29 cellular contexts compared by ENCODE assay signal in genomic region chr9:113818391-113818790, GRCh38.
"Had no signal": no experiment of that assay in that cellular context is flagged by ENCODE, and none has a peak within 500 bp of the region (broad histone marks: within the 10 kb centered on the region; RNA-seq: fewer than 3 reads in every experiment).

No MANE protein-coding gene starts in this region.

- H3K4me1 Mint-ChIP-seq: naive thymus-derived CD4-positive, alpha-beta T cell; natural killer cell; nephron; neural progenitor cell; stimulated activated memory B cell treated with anti-CD40 and anti-IgM and Interleukin-4, amounts not matched to agents 10 μg/mL and 1 μg/mL and 100 μg/mL, for 72 hours; stimulated activated naive CD8-positive, alpha-beta T cell treated with anti-CD3 and anti-CD28 coated beads, Interleukin-15, amount 100 ng/mL, for 72 hours had no signal

- H2AFZ ChIP-seq: neural progenitor cell, parathyroid adenoma had no signal

- H3K27ac Mint-ChIP-seq: naive thymus-derived CD4-positive, alpha-beta T cell; natural killer cell; nephron; neural progenitor cell; progenitor cell of endocrine pancreas; stimulated activated memory B cell treated with anti-CD40 and anti-IgM and Interleukin-4, amounts not matched to agents 10 μg/mL and 1 μg/mL and 100 μg/mL, for 72 hours; stimulated activated naive CD8-positive, alpha-beta T cell treated with anti-CD3 and anti-CD28 coated beads, Interleukin-15, amount 100 ng/mL, for 72 hours; type B pancreatic cell had no signal

- H3K4me1 ChIP-seq: parathyroid adenoma, psoas muscle, suprapubic skin, testis, tibial artery, transverse colon, upper lobe of right lung, uterus had no signal

- H3K36me3 ChIP-seq: neural progenitor cell, ovary, suprapubic skin, tibial artery, transverse colon, upper lobe of right lung, uterus had no signal

- ATAC-seq: naive thymus-derived CD4-positive, alpha-beta T cell; natural killer cell; psoas muscle; right cardiac atrium; sciatic nerve; stimulated activated memory B cell treated with anti-CD40 and anti-IgM and Interleukin-4, amounts not matched to agents 10 μg/mL and 1 μg/mL and 100 μg/mL, for 72 hours; stimulated activated naive CD8-positive, alpha-beta T cell treated with anti-CD3 and anti-CD28 coated beads, Interleukin-15, amount 100 ng/mL, for 72 hours; stimulated activated naive CD8-positive, alpha-beta T cell treated with anti-CD3 and anti-CD28 coated beads, Interleukin-15, Interleukin-2, amounts not matched to agents 100 U/mL and 50 U/mL, for 24 hours; upper lobe of right lung had no signal

- H3K4me2 ChIP-seq: neural progenitor cell had no signal

- H3K9me3 ChIP-seq: ovary, psoas muscle, suprapubic skin, testis, tibial artery, transverse colon, upper lobe of right lung had no signal

- H3K4me3 Mint-ChIP-seq: naive thymus-derived CD4-positive, alpha-beta T cell; natural killer cell; nephron; neural progenitor cell; stimulated activated memory B cell treated with anti-CD40 and anti-IgM and Interleukin-4, amounts not matched to agents 10 μg/mL and 1 μg/mL and 100 μg/mL, for 72 hours; stimulated activated naive CD8-positive, alpha-beta T cell treated with anti-CD3 and anti-CD28 coated beads, Interleukin-15, amount 100 ng/mL, for 72 hours; type B pancreatic cell had no signal

- DNase-seq: naive thymus-derived CD4-positive, alpha-beta T cell; natural killer cell; occipital lobe; ovary; posterior cingulate gyrus; psoas muscle; right cardiac atrium; stimulated activated CD4-positive, alpha-beta T cell treated with anti-CD3 and anti-CD28 coated beads, Interleukin-15, amount 100 ng/mL, for 24 hours; stimulated activated CD4-positive, alpha-beta T cell treated with anti-CD3 and anti-CD28 coated beads, Interleukin-4, amount 100 ng/mL, for 1 hour; stimulated activated CD4-positive, alpha-beta T cell treated with anti-CD3 and anti-CD28 coated beads, Interleukin-4, amount 100 ng/mL, for 4 hours; stimulated activated CD8-positive, alpha-beta memory T cell treated with anti-CD3 and anti-CD28 coated beads, Interleukin-4, amount 100 ng/mL, for 48 hours; stimulated activated naive CD4-positive, alpha-beta T cell; stimulated activated naive CD8-positive, alpha-beta T cell treated with anti-CD3 and anti-CD28 coated beads, Interleukin-15, amount 100 ng/mL, for 72 hours; stimulated activated naive CD8-positive, alpha-beta T cell treated with anti-CD3 and anti-CD28 coated beads, Interleukin-15, Interleukin-2, amounts not matched to agents 100 U/mL and 50 U/mL, for 24 hours; substantia nigra; testis; tibial artery; transverse colon; upper lobe of right lung; uterus had no signal

- H3K4me3 ChIP-seq: neural progenitor cell, ovary, psoas muscle, skin epidermis, suprapubic skin, testis, tibial artery, transverse colon, upper lobe of right lung, uterus had no signal

- H3K36me3 Mint-ChIP-seq: neural progenitor cell; stimulated activated memory B cell treated with anti-CD40 and anti-IgM and Interleukin-4, amounts not matched to agents 10 μg/mL and 1 μg/mL and 100 μg/mL, for 72 hours; type B pancreatic cell had no signal

- H3K79me2 ChIP-seq: parathyroid adenoma had no signal

- H3K9ac ChIP-seq: neural progenitor cell, parathyroid adenoma had no signal

- H3K27ac ChIP-seq: neural progenitor cell, ovary, parathyroid adenoma, psoas muscle, skin epidermis, suprapubic skin, testis, tibial artery, transverse colon, upper lobe of right lung, uterus had no signal

- H3K27me3 ChIP-seq: ovary, testis, tibial artery, upper lobe of right lung, uterus had no signal
